ENCODE assay signal across 9 cellular contexts in genomic region chr12:6953417-6954315, GRCh38. TPM values are rescaled to one million over a fixed set of nuclear protein-coding genes. Genes with fewer than 3 reads are reported as not detected.
DNase-seq lines count a peak whose midpoint lies in the region; ATAC-seq, FAIRE-seq and TF ChIP-seq lines count a peak whose summit lies in the region.
"Had no signal": no experiment of that assay in that cellular context is flagged by ENCODE, and none has a peak within 500 bp of the region (broad histone marks: within the 10 kb centered on the region; RNA-seq: fewer than 3 reads in every experiment).

No MANE protein-coding gene starts in this region.

- TF ChIP-seq CTCF in GM13976 (IDR thresholded peaks at IDR 0.05; ENCODE audit: borderline replicate concordance, control extremely low read depth, extremely low read depth, insufficient read depth, missing control alignments) (no peak), OCI-LY3 (IDR thresholded peaks at IDR 0.05; ENCODE audit: low read depth, low read length) (no peak), HFFc6 (IDR thresholded peaks at IDR 0.05) (no peak)

- DNase-seq in GM13976 (ENCODE audit: low spot score), result peak; percentile 84
- peak; percentile 69 for DNase-seq in activated effector memory CD4-positive, alpha-beta T cell treated with Interleukin-2 at 50 U/mL for 16 hours
- peak; percentile 84 to 87 (median 84) for DNase-seq in immature natural killer cell
- peak; percentile 80 for DNase-seq in stimulated activated CD8-positive, alpha-beta memory T cell treated with anti-CD3 and anti-CD28 coated beads, Interleukin-12 subunit alpha, Interleukin-12 subunit beta, amount 100 ng/mL, for 4 hours (ENCODE audit: low read depth)
- no peak for DNase-seq in HFFc6
- DNase-seq in frontal cortex (ENCODE audit: low spot score in 2 of 2), result no peak

- no peaks in the 10 kb centered on the region for H3K27me3 ChIP-seq in OCI-LY3 (ENCODE audit: low read depth, low read length)

- peaks cover 24 to 50% (median 39%) of the 10 kb centered on the region in 3 donors for H3K27me3 Mint-ChIP-seq in immature natural killer cell (ENCODE audit: low read depth in 3 of 3)
- peaks cover 2% of the 10 kb centered on the region for H3K27me3 Mint-ChIP-seq in HFFc6 (ENCODE audit: insufficient read depth)

- H3K4me3 ChIP-seq in OCI-LY3 (ENCODE audit: low read length), result peak overlapping the region; percentile 84

- H3K36me3 Mint-ChIP-seq in immature natural killer cell, result peaks cover 12 to 37% (median 26%) of the 10 kb centered on the region in 3 donors
- no peaks in the 10 kb centered on the region for H3K36me3 Mint-ChIP-seq in HFFc6 (ENCODE audit: low read depth)

- H2AFZ ChIP-seq in OCI-LY3 (ENCODE audit: low read depth, low read length), result no peak overlapping the region

- H3K4me1 Mint-ChIP-seq in immature natural killer cell, result peaks cover 90 to 91% of the 10 kb centered on the region in 2 donors
- peaks cover 7% of the 10 kb centered on the region; the same call in 1 of the 2 replicates for H3K4me1 Mint-ChIP-seq in HFFc6 (ENCODE audit: low read depth)

- H3K79me2 ChIP-seq in OCI-LY3 (ENCODE audit: low read length), result peaks cover 14% of the 10 kb centered on the region

- peak overlapping the region; percentile 58 for H3K27ac ChIP-seq in OCI-LY3 (ENCODE audit: low read length)

- H3K4me2 ChIP-seq in OCI-LY3 (ENCODE audit: low read length), result peak overlapping the region; percentile 94

- H3K27ac Mint-ChIP-seq in immature natural killer cell (peak overlapping the region; percentile 95 to 100 (median 99)), HFFc6 (no peak overlapping the region)

- ATAC-seq in HG02610 (IDR thresholded peaks at IDR 0.05; ENCODE audit: unreplicated experiment), result peak; percentile 52

- H3K9me3 ChIP-seq in OCI-LY3 (ENCODE audit: insufficient read depth, low read length), result no peaks in the 10 kb centered on the region

- H4K20me1 ChIP-seq in OCI-LY3 (ENCODE audit: insufficient read depth, low read length), result peaks cover 4% of the 10 kb centered on the region; the same call in 1 of the 2 replicates

- in situ Hi-C loops in GM13976 (cut with MboI; ENCODE audit: low sequenced_read_pairs, unreplicated experiment), result no loop called here

- no peak for FAIRE-seq in frontal cortex (lab: Jason Lieb, UNC)

- H3K9ac ChIP-seq in OCI-LY3 (ENCODE audit: low read length), result peak overlapping the region; percentile 87

- no peaks in the 10 kb centered on the region for H3K9me3 Mint-ChIP-seq in immature natural killer cell
- no peaks in the 10 kb centered on the region for H3K9me3 Mint-ChIP-seq in HFFc6

- peaks cover 19% of the 10 kb centered on the region for H3K36me3 ChIP-seq in OCI-LY3 (replicated peaks; ENCODE audit: low read depth, low read length)

- H3K4me3 Mint-ChIP-seq in immature natural killer cell (peak overlapping the region; percentile 94 to 99 (median 97)), HFFc6 (no peak overlapping the region)

- peaks cover 51% of the 10 kb centered on the region for H3K4me1 ChIP-seq in OCI-LY3 (ENCODE audit: low read length)

RNA-seq across cellular contexts. Expression of gene PTPN6, which starts 2.5 kb away (rescaled TPM):
- polyA plus RNA-seq in immature natural killer cell, result 100 to 1,000 TPM; 231 to 513 (median 294) TPM
- not detected for total RNA-seq in HFFc6 (2021; fragmentation: NEBNext Ultra II Directional; extraction: Animal tissue kit (Norgen Biotek cat#: 25700))
- 1.6 TPM for total RNA-seq in frontal cortex

RNA-seq across cellular contexts. Expression of gene C12orf57, which starts 9.8 kb away (rescaled TPM):
- polyA plus RNA-seq in immature natural killer cell, result 100 to 1,000 TPM in 2 of 3 donors, 10 to 100 TPM in 1; 83.7 to 315 (median 170) TPM
- total RNA-seq in HFFc6 (2021; fragmentation: NEBNext Ultra II Directional; extraction: Animal tissue kit (Norgen Biotek cat#: 25700)), result 100 to 1,000 TPM; 115 to 131 (median 123) TPM
- total RNA-seq in frontal cortex, result 322 TPM

RNA-seq across cellular contexts. Expression of gene RNU7-1, which starts 10.1 kb away (rescaled TPM):
- polyA plus RNA-seq in immature natural killer cell, result not detected
- total RNA-seq in HFFc6 (2021; fragmentation: NEBNext Ultra II Directional; extraction: Animal tissue kit (Norgen Biotek cat#: 25700)), result not detected
- not detected for total RNA-seq in frontal cortex
- total RNA-seq: renal cortical epithelial cell had no signal

RNA-seq across cellular contexts. Expression of gene PHB2, which starts 16.8 kb away (rescaled TPM):
- polyA plus RNA-seq in immature natural killer cell, result 100 to 1,000 TPM; 121 to 141 (median 136) TPM
- total RNA-seq in HFFc6 (2021; fragmentation: NEBNext Ultra II Directional; extraction: Animal tissue kit (Norgen Biotek cat#: 25700)), result 100 to 1,000 TPM; 160 to 198 (median 182) TPM
- total RNA-seq in frontal cortex, result 175 TPM

RNA-seq across cellular contexts. Expression of gene EMG1, which starts 17.0 kb away (rescaled TPM):
- polyA plus RNA-seq in immature natural killer cell, result 10 to 100 TPM; 46.2 to 83.8 (median 65.5) TPM
- total RNA-seq in HFFc6 (2021; fragmentation: NEBNext Ultra II Directional; extraction: Animal tissue kit (Norgen Biotek cat#: 25700)), result 10 to 100 TPM; 64.9 to 83.7 (median 75.6) TPM
- total RNA-seq in frontal cortex, result 22.4 TPM

Comparison
In these comparisons a context has a peak if more than half of its experiments do, and no peak if none do; other contexts are left out.
1. DNase-seq: peak in GM13976 (single experiment), activated effector memory CD4-positive, alpha-beta T cell treated with Interleukin-2 at 50 U/mL for 16 hours (single experiment), immature natural killer cell (3 of 3) and stimulated activated CD8-positive, alpha-beta memory T cell treated with anti-CD3 and anti-CD28 coated beads, Interleukin-12 subunit alpha, Interleukin-12 subunit beta, amount 100 ng/mL, for 4 hours (single experiment); none in HFFc6 (single experiment) and frontal cortex (0 of 2).